1 cellular context compared by ENCODE assay signal in genomic region chr5:77812926-77813589, GRCh38.
TF ChIP-seq lines count a peak whose summit lies in the region.

No MANE protein-coding gene starts in this region.

TF ChIP-seq in HepG2, 621 proteins besides CTCF, POLR2A, EP300 and RAD21 (continued from another document and continues in another):
- TF ChIP-seq ZKSCAN8 (CRISPR knock-in tag; IDR thresholded peaks at IDR 0.05; ENCODE audit: borderline replicate concordance), result no peak
- TF ChIP-seq ZNF468 (CRISPR knock-in tag; IDR thresholded peaks at IDR 0.05), result no peak
- TF ChIP-seq ZNF672 (CRISPR knock-in tag; IDR thresholded peaks at IDR 0.05), result no peak
- TF ChIP-seq SMAD3 (CRISPR knock-in tag; IDR thresholded peaks at IDR 0.05), result peak; percentile 80
- peak; percentile 37; the same call in 1 of the 2 replicates for TF ChIP-seq ZFY (CRISPR knock-in tag; IDR thresholded peaks at IDR 0.05)
- TF ChIP-seq DDIT3 (CRISPR knock-in tag; IDR thresholded peaks at IDR 0.05), result 0 out of 2 replicates have a peak, but pooled peaks have one; percentile 75
- no peak for TF ChIP-seq ZBTB38 (CRISPR knock-in tag; IDR thresholded peaks at IDR 0.05)
- no peak for TF ChIP-seq ZNF207 (IDR thresholded peaks at IDR 0.05; ENCODE audit: borderline replicate concordance)
- TF ChIP-seq ZBED4 (CRISPR knock-in tag; IDR thresholded peaks at IDR 0.05; ENCODE audit: borderline replicate concordance), result peak; percentile 97
- no peak for TF ChIP-seq PAWR (CRISPR knock-in tag; IDR thresholded peaks at IDR 0.05; ENCODE audit: borderline replicate concordance)
- TF ChIP-seq IKZF1 (IDR thresholded peaks at IDR 0.05), result no peak
- no peak for TF ChIP-seq NR2F2 (IDR thresholded peaks at IDR 0.05; ENCODE audit: borderline replicate concordance, low read depth)
- TF ChIP-seq SETDB1 (CRISPR knock-in tag; IDR thresholded peaks at IDR 0.05; ENCODE audit: borderline replicate concordance), result no peak
- no peak for TF ChIP-seq ZNF34 (CRISPR knock-in tag; IDR thresholded peaks at IDR 0.05; ENCODE audit: borderline replicate concordance)
- TF ChIP-seq ZNF687 (CRISPR knock-in tag; IDR thresholded peaks at IDR 0.05), result peak; percentile 25; the same call in 1 of the 2 replicates
- TF ChIP-seq ZNF12 (CRISPR knock-in tag; IDR thresholded peaks at IDR 0.05), result peak; percentile 41; the same call in 1 of the 2 replicates
- TF ChIP-seq ZNF18 (CRISPR knock-in tag; IDR thresholded peaks at IDR 0.05; ENCODE audit: insufficient replicate concordance), result no peak
- TF ChIP-seq SP140L (CRISPR knock-in tag; IDR thresholded peaks at IDR 0.05; ENCODE audit: borderline replicate concordance), result no peak
- peak; percentile 85 for TF ChIP-seq FOXO1 (CRISPR knock-in tag; IDR thresholded peaks at IDR 0.05)
- TF ChIP-seq ZNF280B (CRISPR knock-in tag; IDR thresholded peaks at IDR 0.05; ENCODE audit: borderline replicate concordance), result no peak
- no peak for TF ChIP-seq SIN3A (IDR thresholded peaks at IDR 0.05; ENCODE audit: borderline replicate concordance, low read depth, low read length)
- TF ChIP-seq MAFK (conservative IDR thresholded peaks at IDR 0.05 in 1 of 2, IDR thresholded peaks at IDR 0.05 in 1 of 2; ENCODE audit: low read length in 2 of 2), result no peak
- no peak for TF ChIP-seq GRHL1 (CRISPR knock-in tag; conservative IDR thresholded peaks at IDR 0.05)
- 0 out of 2 replicates have a peak, but pooled peaks have one; percentile 26 for TF ChIP-seq HIVEP1 (CRISPR knock-in tag; IDR thresholded peaks at IDR 0.05)
- TF ChIP-seq ZNF552 (CRISPR knock-in tag; IDR thresholded peaks at IDR 0.05; ENCODE audit: borderline replicate concordance), result no peak
- peak; percentile 48; the same call in 1 of the 2 replicates for TF ChIP-seq TBX3 (IDR thresholded peaks at IDR 0.05; ENCODE audit: borderline replicate concordance)
- TF ChIP-seq MAX (IDR thresholded peaks at IDR 0.05), result peak; percentile 61; the same call in 1 of the 2 replicates
- TF ChIP-seq IRF2 (CRISPR knock-in tag; IDR thresholded peaks at IDR 0.05), result peak; percentile 69
- TF ChIP-seq ZFX (CRISPR knock-in tag; IDR thresholded peaks at IDR 0.05; ENCODE audit: low read depth), result peak; percentile 26; the same call in 1 of the 2 replicates
- TF ChIP-seq ZBTB21 (CRISPR knock-in tag; IDR thresholded peaks at IDR 0.05), result no peak
- TF ChIP-seq HOXA3 (CRISPR knock-in tag; IDR thresholded peaks at IDR 0.05), result peak; percentile 90
- peak; percentile 20; the same call in 1 of the 2 replicates for TF ChIP-seq ZFP37 (CRISPR knock-in tag; IDR thresholded peaks at IDR 0.05; ENCODE audit: borderline replicate concordance)
- no peak for TF ChIP-seq ZNF263 (CRISPR knock-in tag; IDR thresholded peaks at IDR 0.05)
- TF ChIP-seq ZNF205 (CRISPR knock-in tag; IDR thresholded peaks at IDR 0.05), result peak; percentile 54; the same call in 1 of the 2 replicates
- TF ChIP-seq ZZZ3 (CRISPR knock-in tag; IDR thresholded peaks at IDR 0.05; ENCODE audit: borderline replicate concordance), result no peak
- TF ChIP-seq NR2F6 (IDR thresholded peaks at IDR 0.05), result peak; percentile 28; the same call in 1 of the 2 replicates
- TF ChIP-seq NR2F6 (CRISPR knock-in tag; IDR thresholded peaks at IDR 0.05), result no peak
- no peak for TF ChIP-seq JARID2 (CRISPR knock-in tag; IDR thresholded peaks at IDR 0.05; ENCODE audit: insufficient replicate concordance)
- TF ChIP-seq U2AF2 (IDR thresholded peaks at IDR 0.05; ENCODE audit: low read depth, low read length), result no peak
- no peak for TF ChIP-seq DNMT3B (CRISPR knock-in tag; conservative IDR thresholded peaks at IDR 0.05)
- 0 out of 2 replicates have a peak, but pooled peaks have one; percentile 69 for TF ChIP-seq TOE1 (CRISPR knock-in tag; IDR thresholded peaks at IDR 0.05)
- peak; percentile 78 for TF ChIP-seq YEATS4 (CRISPR knock-in tag; IDR thresholded peaks at IDR 0.05; ENCODE audit: borderline replicate concordance)
- TF ChIP-seq ZMYM3 (CRISPR knock-in tag; IDR thresholded peaks at IDR 0.05), result peak; percentile 70; the same call in 1 of the 2 replicates
- TF ChIP-seq ZNF616 (CRISPR knock-in tag; IDR thresholded peaks at IDR 0.05; ENCODE audit: low read depth), result no peak
- TF ChIP-seq ZNF670 (CRISPR knock-in tag; IDR thresholded peaks at IDR 0.05; ENCODE audit: borderline replicate concordance), result peak; percentile 65; the same call in 1 of the 2 replicates
- no peak for TF ChIP-seq KLF11 (CRISPR knock-in tag; IDR thresholded peaks at IDR 0.05)
- no peak for TF ChIP-seq ZNF780A (CRISPR knock-in tag; IDR thresholded peaks at IDR 0.05)
- no peak for TF ChIP-seq ZNF253 (CRISPR knock-in tag; IDR thresholded peaks at IDR 0.05; ENCODE audit: borderline replicate concordance)
- TF ChIP-seq CBFB (CRISPR knock-in tag; IDR thresholded peaks at IDR 0.05), result peak; percentile 60; the same call in 1 of the 2 replicates
- TF ChIP-seq ZNF788 (CRISPR knock-in tag; IDR thresholded peaks at IDR 0.05; ENCODE audit: borderline replicate concordance), result no peak; the same call in 1 of the 2 replicates
- 0 out of 2 replicates have a peak, but pooled peaks have one; percentile 71 for TF ChIP-seq ZSCAN22 (CRISPR knock-in tag; IDR thresholded peaks at IDR 0.05)
- no peak for TF ChIP-seq ZSCAN5A (CRISPR knock-in tag; IDR thresholded peaks at IDR 0.05; ENCODE audit: borderline replicate concordance)
- TF ChIP-seq ZMYM4 (CRISPR knock-in tag; IDR thresholded peaks at IDR 0.05), result peak; percentile 99
- TF ChIP-seq ONECUT2 (CRISPR knock-in tag; IDR thresholded peaks at IDR 0.05), result no peak
- peak; percentile 43; the same call in 1 of the 2 replicates for TF ChIP-seq ELF3 (CRISPR knock-in tag; IDR thresholded peaks at IDR 0.05)
- TF ChIP-seq PAX8 (CRISPR knock-in tag; IDR thresholded peaks at IDR 0.05; ENCODE audit: borderline replicate concordance), result no peak
- TF ChIP-seq HOXD1 (CRISPR knock-in tag; IDR thresholded peaks at IDR 0.05), result peak; percentile 81; the same call in 1 of the 2 replicates
- TF ChIP-seq ZNF816 (CRISPR knock-in tag; IDR thresholded peaks at IDR 0.05; ENCODE audit: borderline replicate concordance), result no peak
- no peak for TF ChIP-seq PRPF4 (IDR thresholded peaks at IDR 0.05; ENCODE audit: low read depth, low read length, poor library complexity, severe bottlenecking)
- no peak for TF ChIP-seq TP53 (CRISPR knock-in tag; conservative IDR thresholded peaks at IDR 0.05)
- peak; percentile 55; the same call in 1 of the 2 replicates for TF ChIP-seq ETV5 (CRISPR knock-in tag; IDR thresholded peaks at IDR 0.05; ENCODE audit: borderline replicate concordance)
- TF ChIP-seq TARDBP (CRISPR knock-in tag; IDR thresholded peaks at IDR 0.05), result peak; percentile 58; the same call in 1 of the 2 replicates
